17 cellular contexts compared by ENCODE assay signal in the genomic region with DNA sequence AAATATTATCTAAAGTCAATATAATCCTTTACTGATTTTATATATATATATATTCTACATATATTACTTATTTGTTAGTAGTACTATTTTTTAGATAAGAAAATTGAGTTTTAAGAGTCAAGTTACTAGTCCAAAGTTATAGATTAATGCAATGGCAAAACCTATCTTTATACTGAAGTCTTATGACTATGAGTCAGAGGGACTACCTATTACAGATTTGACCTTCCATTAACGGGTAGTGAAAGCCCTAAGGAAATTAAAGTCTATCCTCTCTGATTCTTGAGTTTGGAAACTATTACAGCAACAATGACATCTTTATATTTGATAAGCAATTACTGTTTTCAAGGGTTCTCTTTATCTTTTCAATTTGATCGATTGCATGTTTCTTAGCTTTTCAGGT.
DNase-seq lines count a peak whose midpoint lies in the region; ATAC-seq, FAIRE-seq and TF ChIP-seq lines count a peak whose summit lies in the region.
"Had no signal": no experiment of that assay in that cellular context is flagged by ENCODE, and none has a peak within 500 bp of the region (broad histone marks: within the 10 kb centered on the region; RNA-seq: fewer than 3 reads in every experiment).

No MANE protein-coding gene starts in this region.

- H2AFZ ChIP-seq in ACC112 (ENCODE audit: low read length, unreplicated experiment) = peak overlapping the region; percentile 9

- no peaks in the 10 kb centered on the region for H3K79me2 ChIP-seq in ACC112 (ENCODE audit: control insufficient read depth, insufficient read depth, low read length, unreplicated experiment)

- no peak for ATAC-seq in HG03159 (IDR thresholded peaks at IDR 0.05; ENCODE audit: unreplicated experiment)
- ATAC-seq: CD8-positive, alpha-beta T cell had no signal

- no peak overlapping the region for H3K4me3 ChIP-seq in ACC112 (ENCODE audit: low read depth, low read length)
- no peak overlapping the region for H3K4me3 ChIP-seq in bronchial epithelial cell (ENCODE audit: low read depth, low read length)
- H3K4me3 ChIP-seq: BLaER1 treated with 17β-estradiol and CSF1 and Interleukin-3, amounts not matched to agents 10 nM and 100 nM had no signal

- no peak for TF ChIP-seq CTCF in bronchial epithelial cell (IDR thresholded peaks at IDR 0.05; ENCODE audit: insufficient read depth, low read length, severe bottlenecking)

- no peak overlapping the region for H3K27ac ChIP-seq in ACC112 (ENCODE audit: low read depth, low read length)
- H3K27ac ChIP-seq: BLaER1 treated with 17β-estradiol and CSF1 and Interleukin-3, amounts not matched to agents 10 nM and 100 nM had no signal

- DNase-seq in RCC 7860 (ENCODE audit: low spot score) (no peak), bronchial epithelial cell (ENCODE audit: low read depth) (peak; percentile 22), foreskin melanocyte (peak; percentile 3), NCI-H1417 treated with DMSO at 0.1 percent for 48 hours (lab: John Stamatoyannopoulos, UW) (no peak)
- DNase-seq in stimulated activated CD4-positive, alpha-beta T cell treated with anti-CD3 and anti-CD28 coated beads, Interleukin-4, amount 100 ng/mL, for 4 hours = no peak
- DNase-seq in central memory CD4-positive, alpha-beta T cell = no peak
- DNase-seq: 8988T; CD8-positive, alpha-beta T cell; COR-L47; GDM1; GOT3; H9 had no signal

- H3K36me3 ChIP-seq in ACC112 (ENCODE audit: insufficient read depth, low read length) (no peaks in the 10 kb centered on the region), bronchial epithelial cell (ENCODE audit: control insufficient read depth, insufficient read depth, low read length) (no peaks in the 10 kb centered on the region)
- H3K36me3 ChIP-seq: BLaER1 treated with 17β-estradiol and CSF1 and Interleukin-3, amounts not matched to agents 10 nM and 100 nM had no signal

- FAIRE-seq in RCC 7860 (lab: Jason Lieb, UNC) = peak; percentile 62
- no peak for FAIRE-seq in bronchial epithelial cell (lab: Jason Lieb, UNC)
- FAIRE-seq: D721Med, GM12892 had no signal

- no peaks in the 10 kb centered on the region for H3K27me3 ChIP-seq in ACC112 (ENCODE audit: insufficient read depth, low read length)
- H3K27me3 ChIP-seq in bronchial epithelial cell (ENCODE audit: control insufficient read depth, insufficient read depth, low read length) = no peaks in the 10 kb centered on the region
- H3K27me3 ChIP-seq: BLaER1 treated with 17β-estradiol and CSF1 and Interleukin-3, amounts not matched to agents 10 nM and 100 nM had no signal

- H3K4me1 ChIP-seq in ACC112 (ENCODE audit: control insufficient read depth, insufficient read depth, low read length, unreplicated experiment) = peaks cover 15% of the 10 kb centered on the region

Comparison
In these comparisons a context has a peak if more than half of its experiments do, and no peak if none do; other contexts are left out.
1. DNase-seq: peak in bronchial epithelial cell (single experiment) and foreskin melanocyte (single experiment); none in RCC 7860 (single experiment), stimulated activated CD4-positive, alpha-beta T cell treated with anti-CD3 and anti-CD28 coated beads, Interleukin-4, amount 100 ng/mL, for 4 hours (0 of 2), NCI-H1417 treated with DMSO at 0.1 percent for 48 hours (single experiment) and central memory CD4-positive, alpha-beta T cell (single experiment).